Comparison of ENCODE assay signal across 8 cellular contexts in genomic region chr3:72887378-72887722, GRCh38. TPM values are rescaled to one million over a fixed set of nuclear protein-coding genes. Genes with fewer than 3 reads are reported as not detected.
DNase-seq lines count a peak whose midpoint lies in the region; ATAC-seq and TF ChIP-seq lines count a peak whose summit lies in the region.

No MANE protein-coding gene starts in this region.

- H3K4me1 ChIP-seq in hepatocyte (ENCODE audit: insufficient read depth): peaks cover 33% of the 10 kb centered on the region

- in situ Hi-C loops in G401 (cut with HindIII; ENCODE audit: low sequenced_read_pairs): no loop called here

- H3K27me3 ChIP-seq in hepatocyte: no peaks in the 10 kb centered on the region

- POLR2A ChIA-PET in HEK293T (lab: Yijun Ruan, JAX): interaction anchor here (0.8 to 1.0 kb wide), 5 partner anchors 10 to 348 kb away, joined by 3 to 4 read pairs (median 3); no protein-coding TSS in a partner anchor

- H3K36me3 ChIP-seq in hepatocyte (replicated peaks; ENCODE audit: insufficient read depth, low read depth): no peaks in the 10 kb centered on the region

- WGBS in hepatocyte (ENCODE audit: low lambda C conversion rate, missing lambda C conversion rate): 3% methylated on average over 6 of the region's 6 CpGs

- CTCF ChIA-PET in HEK293T (lab: Yijun Ruan, JAX): interaction anchor here (0.9 to 1.8 kb wide), 2 partner anchors 37 to 43 kb away, joined by 3 to 5 read pairs; no protein-coding TSS in a partner anchor

- peak overlapping the region; percentile 92 for H3K4me2 ChIP-seq in hepatocyte

- H3K36me3 Mint-ChIP-seq in stimulated activated effector memory CD8-positive, alpha-beta T cell treated with anti-CD3 and anti-CD28 coated beads, Interleukin-12 subunit alpha, Interleukin-12 subunit beta, amount 100 ng/mL, for 72 hours: no peaks in the 10 kb centered on the region

- H3K27ac ChIP-seq in hepatocyte: peak overlapping the region; percentile 45

- H3K79me2 ChIP-seq in hepatocyte: peaks cover 6% of the 10 kb centered on the region

- H3K27ac Mint-ChIP-seq in stimulated activated effector memory CD8-positive, alpha-beta T cell treated with anti-CD3 and anti-CD28 coated beads, Interleukin-12 subunit alpha, Interleukin-12 subunit beta, amount 100 ng/mL, for 72 hours: no peak overlapping the region

- no peaks in the 10 kb centered on the region for H3K9me3 ChIP-seq in hepatocyte (ENCODE audit: low read depth)

- H2AFZ ChIP-seq in hepatocyte: peak overlapping the region; percentile 48

- DNase-seq in HEK293T (ENCODE audit: extremely low spot score): no peak
- no peak for DNase-seq in hepatocyte (ENCODE audit: low spot score)
- no peak for DNase-seq in stimulated activated effector memory CD8-positive, alpha-beta T cell treated with anti-CD3 and anti-CD28 coated beads, Interleukin-12 subunit alpha, Interleukin-12 subunit beta, amount 100 ng/mL, for 72 hours (ENCODE audit: low spot score in 2 of 2)
- DNase-seq in G401 (ENCODE audit: low spot score): no peak
- no peak for DNase-seq in NCI-H1436 treated with DMSO at 0.1 percent for 48 hours (lab: John Stamatoyannopoulos, UW)
- no peak for DNase-seq in activated CD8-positive, alpha-beta memory T cell treated with anti-CD3 and anti-CD28 coated beads, Interleukin-2, amount 50 U/mL, for 4 hours

- H3K4me3 ChIP-seq in WI38 (ENCODE audit: low read depth, low read length): peak overlapping the region; percentile 60
- peak overlapping the region; percentile 59 for H3K4me3 ChIP-seq in hepatocyte

- no peak for TF ChIP-seq CTCF in WI38 (IDR thresholded peaks at IDR 0.05; ENCODE audit: low read depth, low read length)
- TF ChIP-seq CTCF in hepatocyte (IDR thresholded peaks at IDR 0.05; ENCODE audit: poor library complexity): no peak

- peaks cover 7% of the 10 kb centered on the region for H3K4me1 Mint-ChIP-seq in stimulated activated effector memory CD8-positive, alpha-beta T cell treated with anti-CD3 and anti-CD28 coated beads, Interleukin-12 subunit alpha, Interleukin-12 subunit beta, amount 100 ng/mL, for 72 hours

- no peaks in the 10 kb centered on the region for H3K9me3 Mint-ChIP-seq in stimulated activated effector memory CD8-positive, alpha-beta T cell treated with anti-CD3 and anti-CD28 coated beads, Interleukin-12 subunit alpha, Interleukin-12 subunit beta, amount 100 ng/mL, for 72 hours

- no peak for ATAC-seq in stimulated activated effector memory CD8-positive, alpha-beta T cell treated with anti-CD3 and anti-CD28 coated beads, Interleukin-12 subunit alpha, Interleukin-12 subunit beta, amount 100 ng/mL, for 72 hours
- ATAC-seq in GM18502 (IDR thresholded peaks at IDR 0.05; ENCODE audit: poor library complexity, unreplicated experiment): no peak

- no peaks in the 10 kb centered on the region for H3K9me2 ChIP-seq in hepatocyte (replicated peaks; ENCODE audit: insufficient read depth)

- peak overlapping the region; percentile 59 for H3K4me3 Mint-ChIP-seq in stimulated activated effector memory CD8-positive, alpha-beta T cell treated with anti-CD3 and anti-CD28 coated beads, Interleukin-12 subunit alpha, Interleukin-12 subunit beta, amount 100 ng/mL, for 72 hours

- H4K20me1 ChIP-seq in hepatocyte (ENCODE audit: insufficient read depth, poor library complexity, severe bottlenecking): no peaks in the 10 kb centered on the region

TF ChIP-seq in HEK293T, 16 proteins besides CTCF, POLR2A, EP300 and RAD21:
- TF ChIP-seq L3MBTL2 (conservative IDR thresholded peaks at IDR 0.05): peak; percentile 60
- peak; percentile 42; the same call in 1 of the 2 replicates for TF ChIP-seq FOXK2 (IDR thresholded peaks at IDR 0.05)
- no peak for TF ChIP-seq HDGF (IDR thresholded peaks at IDR 0.05; ENCODE audit: borderline replicate concordance)

RNA-seq across cellular contexts. Expression of gene GXYLT2, which starts 0.5 kb away (rescaled TPM):
- total RNA-seq in hepatocyte: 23.6 and 35.7 TPM in 2 replicates
- polyA plus RNA-seq in hepatocyte: 24.9 and 27.4 TPM in 2 replicates
- 10.3 and 13.9 TPM in 2 replicates for total RNA-seq in G401 (2014; rRNA removed; shearing (Covaris generic))

RNA-seq across cellular contexts. Expression of gene SHQ1, which starts 39.1 kb away (rescaled TPM):
- 16.2 and 16.8 TPM in 2 replicates for total RNA-seq in hepatocyte
- 11.1 and 14.8 TPM in 2 replicates for polyA plus RNA-seq in hepatocyte
- total RNA-seq in G401 (2014; rRNA removed; shearing (Covaris generic)): 28.9 and 32.0 TPM in 2 replicates
